ENCODE assay signal across 1 cellular context in the genomic region with DNA sequence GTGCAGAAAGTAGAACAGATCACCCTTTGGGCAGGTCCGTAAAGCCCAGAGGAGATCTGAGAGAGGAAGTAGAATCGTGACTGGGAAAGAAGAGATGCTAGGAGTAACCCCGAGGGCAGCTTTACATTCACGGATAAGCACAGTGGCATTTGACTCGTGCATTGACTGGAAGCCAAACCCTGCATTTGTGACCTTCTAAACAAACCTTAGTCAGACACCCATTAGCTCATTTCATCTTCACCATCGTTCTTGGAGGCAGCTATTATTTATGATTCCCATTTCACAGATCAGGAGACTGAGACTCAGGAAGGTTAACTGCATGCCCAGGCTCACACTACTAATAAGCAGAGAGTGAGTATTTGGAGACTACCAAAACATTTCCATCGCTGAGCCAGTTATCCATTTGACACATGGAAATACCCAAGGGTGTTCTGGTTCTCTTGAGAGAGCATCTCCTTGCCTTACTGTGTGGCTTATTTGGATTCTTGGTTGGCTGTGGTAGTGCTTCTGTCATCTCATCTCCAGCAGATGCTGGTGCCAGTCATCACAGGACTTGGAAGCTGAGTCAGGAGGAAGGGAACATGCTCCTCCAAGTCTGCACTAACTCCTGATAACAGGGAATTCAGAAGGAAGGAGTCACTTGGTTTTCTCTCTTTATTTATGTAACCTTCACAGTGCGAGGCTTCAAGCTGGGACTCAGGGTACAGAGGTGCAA.
TF ChIP-seq lines count a peak whose summit lies in the region.

No MANE protein-coding gene starts in this region.

TF ChIP-seq in GM23338, 12 proteins besides CTCF, POLR2A, EP300 and RAD21 (continued from another document):
- TF ChIP-seq, protein P1, sequence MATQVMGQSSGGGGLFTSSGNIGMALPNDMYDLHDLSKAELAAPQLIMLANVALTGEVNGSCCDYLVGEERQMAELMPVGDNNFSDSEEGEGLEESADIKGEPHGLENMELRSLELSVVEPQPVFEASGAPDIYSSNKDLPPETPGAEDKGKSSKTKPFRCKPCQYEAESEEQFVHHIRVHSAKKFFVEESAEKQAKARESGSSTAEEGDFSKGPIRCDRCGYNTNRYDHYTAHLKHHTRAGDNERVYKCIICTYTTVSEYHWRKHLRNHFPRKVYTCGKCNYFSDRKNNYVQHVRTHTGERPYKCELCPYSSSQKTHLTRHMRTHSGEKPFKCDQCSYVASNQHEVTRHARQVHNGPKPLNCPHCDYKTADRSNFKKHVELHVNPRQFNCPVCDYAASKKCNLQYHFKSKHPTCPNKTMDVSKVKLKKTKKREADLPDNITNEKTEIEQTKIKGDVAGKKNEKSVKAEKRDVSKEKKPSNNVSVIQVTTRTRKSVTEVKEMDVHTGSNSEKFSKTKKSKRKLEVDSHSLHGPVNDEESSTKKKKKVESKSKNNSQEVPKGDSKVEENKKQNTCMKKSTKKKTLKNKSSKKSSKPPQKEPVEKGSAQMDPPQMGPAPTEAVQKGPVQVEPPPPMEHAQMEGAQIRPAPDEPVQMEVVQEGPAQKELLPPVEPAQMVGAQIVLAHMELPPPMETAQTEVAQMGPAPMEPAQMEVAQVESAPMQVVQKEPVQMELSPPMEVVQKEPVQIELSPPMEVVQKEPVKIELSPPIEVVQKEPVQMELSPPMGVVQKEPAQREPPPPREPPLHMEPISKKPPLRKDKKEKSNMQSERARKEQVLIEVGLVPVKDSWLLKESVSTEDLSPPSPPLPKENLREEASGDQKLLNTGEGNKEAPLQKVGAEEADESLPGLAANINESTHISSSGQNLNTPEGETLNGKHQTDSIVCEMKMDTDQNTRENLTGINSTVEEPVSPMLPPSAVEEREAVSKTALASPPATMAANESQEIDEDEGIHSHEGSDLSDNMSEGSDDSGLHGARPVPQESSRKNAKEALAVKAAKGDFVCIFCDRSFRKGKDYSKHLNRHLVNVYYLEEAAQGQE (IDR thresholded peaks at IDR 0.05; ENCODE audit: unreplicated experiment): no peak
- no peak for TF ChIP-seq EZH2 (IDR thresholded peaks at IDR 0.05; ENCODE audit: low read depth, unreplicated experiment)
- TF ChIP-seq ZNF114 (CRISPR knock-in tag; IDR thresholded peaks at IDR 0.05): no peak
- no peak for TF ChIP-seq NANOG (IDR thresholded peaks at IDR 0.05; ENCODE audit: borderline replicate concordance)
- TF ChIP-seq, protein P2, sequence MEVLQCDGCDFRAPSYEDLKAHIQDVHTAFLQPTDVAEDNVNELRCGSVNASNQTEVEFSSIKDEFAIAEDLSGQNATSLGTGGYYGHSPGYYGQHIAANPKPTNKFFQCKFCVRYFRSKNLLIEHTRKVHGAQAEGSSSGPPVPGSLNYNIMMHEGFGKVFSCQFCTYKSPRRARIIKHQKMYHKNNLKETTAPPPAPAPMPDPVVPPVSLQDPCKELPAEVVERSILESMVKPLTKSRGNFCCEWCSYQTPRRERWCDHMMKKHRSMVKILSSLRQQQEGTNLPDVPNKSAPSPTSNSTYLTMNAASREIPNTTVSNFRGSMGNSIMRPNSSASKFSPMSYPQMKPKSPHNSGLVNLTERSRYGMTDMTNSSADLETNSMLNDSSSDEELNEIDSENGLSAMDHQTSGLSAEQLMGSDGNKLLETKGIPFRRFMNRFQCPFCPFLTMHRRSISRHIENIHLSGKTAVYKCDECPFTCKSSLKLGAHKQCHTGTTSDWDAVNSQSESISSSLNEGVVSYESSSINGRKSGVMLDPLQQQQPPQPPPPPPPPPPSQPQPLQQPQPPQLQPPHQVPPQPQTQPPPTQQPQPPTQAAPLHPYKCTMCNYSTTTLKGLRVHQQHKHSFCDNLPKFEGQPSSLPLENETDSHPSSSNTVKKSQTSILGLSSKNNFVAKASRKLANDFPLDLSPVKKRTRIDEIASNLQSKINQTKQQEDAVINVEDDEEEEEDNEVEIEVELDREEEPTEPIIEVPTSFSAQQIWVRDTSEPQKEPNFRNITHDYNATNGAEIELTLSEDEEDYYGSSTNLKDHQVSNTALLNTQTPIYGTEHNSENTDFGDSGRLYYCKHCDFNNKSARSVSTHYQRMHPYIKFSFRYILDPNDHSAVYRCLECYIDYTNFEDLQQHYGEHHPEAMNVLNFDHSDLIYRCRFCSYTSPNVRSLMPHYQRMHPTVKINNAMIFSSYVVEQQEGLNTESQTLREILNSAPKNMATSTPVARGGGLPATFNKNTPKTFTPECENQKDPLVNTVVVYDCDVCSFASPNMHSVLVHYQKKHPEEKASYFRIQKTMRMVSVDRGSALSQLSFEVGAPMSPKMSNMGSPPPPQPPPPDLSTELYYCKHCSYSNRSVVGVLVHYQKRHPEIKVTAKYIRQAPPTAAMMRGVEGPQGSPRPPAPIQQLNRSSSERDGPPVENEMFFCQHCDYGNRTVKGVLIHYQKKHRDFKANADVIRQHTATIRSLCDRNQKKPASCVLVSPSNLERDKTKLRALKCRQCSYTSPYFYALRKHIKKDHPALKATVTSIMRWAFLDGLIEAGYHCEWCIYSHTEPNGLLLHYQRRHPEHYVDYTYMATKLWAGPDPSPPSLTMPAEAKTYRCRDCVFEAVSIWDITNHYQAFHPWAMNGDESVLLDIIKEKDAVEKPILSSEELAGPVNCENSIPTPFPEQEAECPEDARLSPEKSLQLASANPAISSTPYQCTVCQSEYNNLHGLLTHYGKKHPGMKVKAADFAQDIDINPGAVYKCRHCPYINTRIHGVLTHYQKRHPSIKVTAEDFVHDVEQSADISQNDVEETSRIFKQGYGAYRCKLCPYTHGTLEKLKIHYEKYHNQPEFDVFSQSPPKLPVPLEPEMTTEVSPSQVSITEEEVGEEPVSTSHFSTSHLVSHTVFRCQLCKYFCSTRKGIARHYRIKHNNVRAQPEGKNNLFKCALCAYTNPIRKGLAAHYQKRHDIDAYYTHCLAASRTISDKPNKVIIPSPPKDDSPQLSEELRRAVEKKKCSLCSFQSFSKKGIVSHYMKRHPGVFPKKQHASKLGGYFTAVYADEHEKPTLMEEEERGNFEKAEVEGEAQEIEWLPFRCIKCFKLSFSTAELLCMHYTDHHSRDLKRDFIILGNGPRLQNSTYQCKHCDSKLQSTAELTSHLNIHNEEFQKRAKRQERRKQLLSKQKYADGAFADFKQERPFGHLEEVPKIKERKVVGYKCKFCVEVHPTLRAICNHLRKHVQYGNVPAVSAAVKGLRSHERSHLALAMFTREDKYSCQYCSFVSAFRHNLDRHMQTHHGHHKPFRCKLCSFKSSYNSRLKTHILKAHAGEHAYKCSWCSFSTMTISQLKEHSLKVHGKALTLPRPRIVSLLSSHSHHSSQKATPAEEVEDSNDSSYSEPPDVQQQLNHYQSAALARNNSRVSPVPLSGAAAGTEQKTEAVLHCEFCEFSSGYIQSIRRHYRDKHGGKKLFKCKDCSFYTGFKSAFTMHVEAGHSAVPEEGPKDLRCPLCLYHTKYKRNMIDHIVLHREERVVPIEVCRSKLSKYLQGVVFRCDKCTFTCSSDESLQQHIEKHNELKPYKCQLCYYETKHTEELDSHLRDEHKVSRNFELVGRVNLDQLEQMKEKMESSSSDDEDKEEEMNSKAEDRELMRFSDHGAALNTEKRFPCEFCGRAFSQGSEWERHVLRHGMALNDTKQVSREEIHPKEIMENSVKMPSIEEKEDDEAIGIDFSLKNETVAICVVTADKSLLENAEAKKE (CRISPR knock-in tag; IDR thresholded peaks at IDR 0.05): no peak
- TF ChIP-seq ZNF331 (CRISPR knock-in tag; IDR thresholded peaks at IDR 0.05; ENCODE audit: low read depth): no peak
